Comparison of ENCODE assay signal across 12 cellular contexts in the genomic region with DNA sequence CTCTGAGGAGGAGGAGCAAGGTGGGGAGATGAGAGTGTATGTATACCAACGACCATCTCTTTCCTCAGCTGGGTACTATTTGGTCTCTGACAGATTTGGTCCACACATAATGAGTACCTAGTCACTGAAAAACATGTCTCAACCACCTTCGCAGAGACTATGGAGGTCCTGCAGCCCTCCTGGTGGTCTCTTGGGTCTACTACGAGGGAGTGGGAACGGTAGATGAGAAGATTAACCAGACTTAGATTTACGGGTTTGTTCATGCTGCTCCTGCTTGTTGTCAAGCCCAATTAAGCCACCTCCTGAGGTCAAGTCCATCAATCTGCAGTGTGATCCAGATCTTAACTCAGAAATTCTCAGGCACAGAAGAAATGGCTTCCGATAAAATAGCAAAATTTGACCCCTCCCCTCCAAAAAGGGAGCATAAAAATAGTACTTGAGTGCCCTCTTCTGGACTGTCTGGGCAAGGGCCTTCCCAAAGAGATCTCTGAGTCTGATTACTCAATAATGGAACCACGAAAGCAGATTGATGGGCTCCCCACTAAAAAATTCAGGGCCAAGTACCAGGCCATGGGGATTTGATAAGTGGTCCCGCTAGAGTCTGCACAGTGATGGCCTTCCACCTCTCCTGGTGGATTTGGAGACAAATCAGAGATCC. TPM values are rescaled to one million over a fixed set of nuclear protein-coding genes. Genes with fewer than 3 reads are reported as not detected.
DNase-seq lines count a peak whose midpoint lies in the region; ATAC-seq, FAIRE-seq and TF ChIP-seq lines count a peak whose summit lies in the region.
"Not testable (repeated sequence)": the region's sequence is repeated elsewhere in the genome, so short reads cannot be mapped to it uniquely, and the experiment has no call there.
"Had no signal": no experiment of that assay in that cellular context is flagged by ENCODE, and none has a peak within 500 bp of the region (broad histone marks: within the 10 kb centered on the region; RNA-seq: fewer than 3 reads in every experiment).

No MANE protein-coding gene starts in this region.

- not testable (repeated sequence) for H2BK12ac ChIP-seq in H1 (ENCODE audit: low read depth, low read length)

- not testable (repeated sequence) for TF ChIP-seq RAD21 in H1 (IDR thresholded peaks at IDR 0.05 in 1 of 2, conservative IDR thresholded peaks at IDR 0.05 in 1 of 2; ENCODE audit: low read depth in 2 of 2, low read length in 2 of 2)

- CTCF ChIA-PET in WTC11 (lab: Charles Lee); H1 (lab: Charles Lee; ENCODE audit: partially characterized antibody): not testable (repeated sequence)

- H3K36me3 Mint-ChIP-seq in WTC11, result not testable (repeated sequence)

- POLR2A ChIA-PET in WTC11 (lab: Charles Lee); H1 (lab: Charles Lee; ENCODE audit: partially characterized antibody): not testable (repeated sequence)

- not testable (repeated sequence) for H3K27me3 Mint-ChIP-seq in WTC11 (ENCODE audit: low read depth)

- H3K23me2 ChIP-seq in H1 (ENCODE audit: low read depth, low read length), result not testable (repeated sequence)

- WGBS in H1 (ENCODE audit: extremely low coverage in 1 of 2, insufficient coverage in 1 of 2, insufficient read length in 1 of 2, insufficient replicate concordance in 2 of 2, low coverage in 1 of 2, low lambda C conversion rate in 2 of 2, missing lambda C conversion rate in 1 of 2), 2 experiments, result no CpG with 5 or more reads among the region's 8 CpGs

- not testable (repeated sequence) for H4K20me1 ChIP-seq in H1 (replicated peaks in 1 of 2; ENCODE audit: control insufficient read depth in 1 of 2, insufficient read depth in 2 of 2, low read length in 2 of 2)

- not testable (repeated sequence) for H2AFZ ChIP-seq in H1 (ENCODE audit: low read length)

- H3K4ac ChIP-seq in H1 (replicated peaks; ENCODE audit: insufficient read length, low read depth, low read length), result not testable (repeated sequence)

- not testable (repeated sequence) for H3K36me3 ChIP-seq in H1 (ENCODE audit: control insufficient read depth in 2 of 4, insufficient read depth in 4 of 4, low read length in 3 of 4)

- H3K9me3 Mint-ChIP-seq in WTC11, result not testable (repeated sequence)

- DNase-seq in GM12891 (ENCODE audit: insufficient read length, low spot score); GM19239 (ENCODE audit: insufficient read length, low spot score); WTC11 (ENCODE audit: low spot score); H1 (ENCODE audit: low read depth in 1 of 2, low spot score in 2 of 2); left lobe of liver (ENCODE audit: low spot score); omental fat pad (ENCODE audit: low spot score): not testable (repeated sequence)

- H3K27ac ChIP-seq in H1 (ENCODE audit: low read depth, low read length), result not testable (repeated sequence)

- H3K4me2 ChIP-seq in H1 (ENCODE audit: insufficient read depth in 1 of 2, low read depth in 2 of 2, low read length in 2 of 2), result not testable (repeated sequence)

- TF ChIP-seq EP300 in H1 (IDR thresholded peaks at IDR 0.05; ENCODE audit: borderline replicate concordance in 1 of 2, low read depth in 2 of 2, low read length in 2 of 2), result not testable (repeated sequence)

- not testable (repeated sequence) for H3K4me1 Mint-ChIP-seq in WTC11

- H4K8ac ChIP-seq in H1 (ENCODE audit: extremely low read depth, insufficient read depth, low read length), result not testable (repeated sequence)

- not testable (repeated sequence) for H3K9ac ChIP-seq in H1 (replicated peaks in 1 of 4; ENCODE audit: extremely low read depth in 1 of 4, low read depth in 3 of 4, low read length in 3 of 4)

- ATAC-seq in HG03354 (IDR thresholded peaks at IDR 0.05; ENCODE audit: poor library complexity, severe bottlenecking, unreplicated experiment) (peak; percentile 68), WTC11 (peak; percentile 52), left lobe of liver (peak; percentile 67), omental fat pad (ENCODE audit: low FRiP score) (peak; percentile 68)

- not testable (repeated sequence) for H2BK15ac ChIP-seq in H1 (ENCODE audit: low read length)

- not testable (repeated sequence) for H3K18ac ChIP-seq in H1 (ENCODE audit: extremely low read depth, low read length)

- not testable (repeated sequence) for H3K27ac Mint-ChIP-seq in WTC11

- H3K4me1 ChIP-seq in H1 (replicated peaks in 1 of 4; ENCODE audit: control insufficient read depth in 3 of 4, insufficient read depth in 4 of 4, low read length in 3 of 4), result not testable (repeated sequence)

- H2BK5ac ChIP-seq in H1 (ENCODE audit: low read depth, low read length), result not testable (repeated sequence)

- TF ChIP-seq POLR2A in GM12891 (IDR thresholded peaks at IDR 0.05; ENCODE audit: low read depth, low read length); H1 (IDR thresholded peaks at IDR 0.05; ENCODE audit: control extremely low read depth in 1 of 2, low read depth in 2 of 2, low read length in 2 of 2): not testable (repeated sequence)

- H3K79me2 ChIP-seq in H1 (ENCODE audit: control insufficient read depth in 1 of 2, insufficient read depth in 2 of 2, low read length in 2 of 2), result not testable (repeated sequence)

- not testable (repeated sequence) for H4K91ac ChIP-seq in H1 (replicated peaks; ENCODE audit: insufficient read length, low read length)

- not testable (repeated sequence) for H2BK120ac ChIP-seq in H1 (replicated peaks; ENCODE audit: low read depth, low read length)

- TF ChIP-seq CTCF in WTC11 (IDR thresholded peaks at IDR 0.05); H1 (IDR thresholded peaks at IDR 0.05; ENCODE audit: control extremely low read depth in 1 of 3, insufficient read depth in 1 of 3, low read depth in 1 of 3, low read length in 3 of 3); omental fat pad (IDR thresholded peaks at IDR 0.05): not testable (repeated sequence)

- not testable (repeated sequence) for H3K4me3 ChIP-seq in H1 (ENCODE audit: extremely low read depth in 1 of 4, insufficient read depth in 2 of 4, low read depth in 3 of 4, low read length in 4 of 4)

- H3K14ac ChIP-seq in H1 (ENCODE audit: insufficient read length), result not testable (repeated sequence)

- H3K27me3 ChIP-seq in H1 (replicated peaks in 1 of 4; ENCODE audit: control insufficient read depth in 3 of 4, extremely low read depth in 1 of 4, insufficient read depth in 3 of 4, low read length in 3 of 4), result not testable (repeated sequence)

- not testable (repeated sequence) for H3K23ac ChIP-seq in H1 (ENCODE audit: insufficient read length)

- not testable (repeated sequence) for H2AK5ac ChIP-seq in H1 (ENCODE audit: low read depth, low read length)

- not testable (repeated sequence) for H2BK20ac ChIP-seq in H1 (ENCODE audit: low read length)

- H3K79me1 ChIP-seq in H1 (ENCODE audit: low read depth, low read length), result not testable (repeated sequence)

- H3K4me3 Mint-ChIP-seq in WTC11, result not testable (repeated sequence)

- not testable (repeated sequence) for H4K5ac ChIP-seq in H1 (ENCODE audit: insufficient read length, low read depth, low read length)

- not testable (repeated sequence) for H3K9me3 ChIP-seq in H1 (ENCODE audit: insufficient read depth in 2 of 2, low read depth in 1 of 2, low read length in 1 of 2)

- FAIRE-seq in GM12891 (lab: Jason Lieb, UNC) (peak; percentile 99), GM19239 (lab: Jason Lieb, UNC) (peak; percentile 99), H1 (lab: Jason Lieb, UNC) (peak; percentile 100)

- H3K56ac ChIP-seq in H1 (replicated peaks; ENCODE audit: insufficient read length, low read depth, low read length), result not testable (repeated sequence)

RNA-seq across cellular contexts. Expression of gene RHOXF2, which starts 38.3 kb away (rescaled TPM):
- not detected for polyA plus RNA-seq in GM12891 (2012; ENCODE audit: low read depth, missing spikeins)
- total RNA-seq in WTC11 (2021) (0.07 to 0.20 TPM in 2 of 3 replicates, not detected in the other), left lobe of liver (not detected), omental fat pad (not detected)
- not detected in 2 replicates for total RNA-seq in H1 (2021; fragmentation: NEBNext Ultra II Directional; extraction: Animal tissue kit (Norgen Biotek cat#: 25700))
- polyA plus RNA-seq in H1 (2011; rRNA removed), result not detected in 2 replicates
- polyA plus RNA-seq in H1 (2011; cell fraction: cytosol; rRNA removed), result not detected
- polyA plus RNA-seq in H1 (2011; cell fraction: nucleus; rRNA removed), result not detected
- polyA plus RNA-seq in H1 (2012, experiment 1 of 2), result not detected in 4 replicates
- polyA plus RNA-seq in H1 (2012, experiment 2 of 2), result not detected
- polyA plus RNA-seq in H1 (2013, experiment 1 of 2), result not detected
- not detected for polyA plus RNA-seq in H1 (2013, experiment 2 of 2)
- polyA minus RNA-seq in H1 (2011; rRNA and poly(A)+ RNA removed), result not detected in 2 replicates
- polyA minus RNA-seq in H1 (2011; cell fraction: cytosol; rRNA and poly(A)+ RNA removed), result not detected
- not detected for polyA minus RNA-seq in H1 (2011; cell fraction: nucleus; rRNA and poly(A)+ RNA removed)
- total RNA-seq: CD8-positive, alpha-beta memory T cell; GM23248; M059J; T-helper 1 cell treated with Interleukin-12 subunit alpha and Interleukin-12 subunit beta and Interleukin-4 antibody, amounts not matched to agents 30 ng/mL and 1 ng/mL, for 36 hours had no signal
- polyA plus RNA-seq: CD14-positive monocyte; CD8-positive, alpha-beta memory T cell; GM23248 had no signal

RNA-seq across cellular contexts. Expression of gene ZBTB33, which starts 53.9 kb away (rescaled TPM):
- 8.4 TPM for polyA plus RNA-seq in GM12891 (2012; ENCODE audit: low read depth, missing spikeins)
- 12.3 to 16.2 TPM (median 12.5 TPM) in 3 replicates for total RNA-seq in WTC11 (2021)
- total RNA-seq in H1 (2021; fragmentation: NEBNext Ultra II Directional; extraction: Animal tissue kit (Norgen Biotek cat#: 25700)), result 14.4 and 14.9 TPM in 2 replicates
- polyA plus RNA-seq in H1 (2011; rRNA removed), result 2.4 and 3.4 TPM in 2 replicates
- polyA plus RNA-seq in H1 (2011; cell fraction: cytosol; rRNA removed), result 4.2 TPM
- 2.4 TPM for polyA plus RNA-seq in H1 (2011; cell fraction: nucleus; rRNA removed)
- 5.5 to 9.8 TPM (median 6.3 TPM) in 4 replicates for polyA plus RNA-seq in H1 (2012, experiment 1 of 2)
- 0.37 TPM for polyA plus RNA-seq in H1 (2012, experiment 2 of 2)
- polyA plus RNA-seq in H1 (2013, experiment 1 of 2), result 7.0 TPM
- 6.1 TPM for polyA plus RNA-seq in H1 (2013, experiment 2 of 2)
- 13.4 and 25.4 TPM in 2 replicates for polyA minus RNA-seq in H1 (2011; rRNA and poly(A)+ RNA removed)
- polyA minus RNA-seq in H1 (2011; cell fraction: cytosol; rRNA and poly(A)+ RNA removed), result 11.0 TPM
- polyA minus RNA-seq in H1 (2011; cell fraction: nucleus; rRNA and poly(A)+ RNA removed), result 14.7 TPM
- 7.8 TPM for total RNA-seq in left lobe of liver
- 10 to 100 TPM; 10.9 to 19.7 (median 11.5) TPM for total RNA-seq in omental fat pad
